24 cellular contexts compared by ENCODE assay signal in genomic region chr2:193561054-193561453, GRCh38.
DNase-seq lines count a peak whose midpoint lies in the region; ATAC-seq, FAIRE-seq and TF ChIP-seq lines count a peak whose summit lies in the region.
"Had no signal": no experiment of that assay in that cellular context is flagged by ENCODE, and none has a peak within 500 bp of the region (broad histone marks: within the 10 kb centered on the region; RNA-seq: fewer than 3 reads in every experiment).

No MANE protein-coding gene starts in this region.

- FAIRE-seq in astrocyte (lab: Jason Lieb, UNC): no peak
- FAIRE-seq: G401.6, small intestine had no signal

- H4K20me1 ChIP-seq in astrocyte (ENCODE audit: insufficient read depth, low read length): no peaks in the 10 kb centered on the region
- H4K20me1 ChIP-seq: BLaER1 had no signal

- H3K27ac ChIP-seq in ACC112 (ENCODE audit: low read depth, low read length) (no peak overlapping the region), astrocyte (ENCODE audit: low read depth, low read length) (peak overlapping the region; percentile 27)
- H3K27ac ChIP-seq: BLaER1, SJSA1 had no signal

- H3K4me1 ChIP-seq in ACC112 (ENCODE audit: control insufficient read depth, insufficient read depth, low read length, unreplicated experiment): no peaks in the 10 kb centered on the region
- peaks cover 7% of the 10 kb centered on the region for H3K4me1 ChIP-seq in astrocyte (ENCODE audit: insufficient read depth, low read length)
- H3K4me1 ChIP-seq: BLaER1, SJSA1 had no signal

- H3K4me1 Mint-ChIP-seq in astrocyte (ENCODE audit: low read depth, unreplicated experiment): peaks cover 7% of the 10 kb centered on the region
- H3K4me1 Mint-ChIP-seq: activated B cell treated with CpG ODN at 0.5 μM for 24 hours, GM23338 had no signal

- peak overlapping the region; percentile 17 for H3K4me2 ChIP-seq in astrocyte (ENCODE audit: low read length)
- H3K4me2 ChIP-seq: BLaER1, GM23338 had no signal

- H3K4me3 ChIP-seq in ACC112 (ENCODE audit: low read depth, low read length) (no peak overlapping the region), astrocyte (ENCODE audit: insufficient read depth, low read depth, low read length) (no peak overlapping the region)
- H3K4me3 ChIP-seq: BLaER1, GM23338, SJSA1 had no signal

- H2AFZ ChIP-seq in ACC112 (ENCODE audit: low read length, unreplicated experiment) (peak overlapping the region; percentile 22), astrocyte (ENCODE audit: low read depth, low read length) (no peak overlapping the region)
- H2AFZ ChIP-seq: GM23338 had no signal

- H3K27me3 ChIP-seq in ACC112 (ENCODE audit: insufficient read depth, low read length): no peaks in the 10 kb centered on the region
- H3K27me3 ChIP-seq in astrocyte (ENCODE audit: insufficient read depth, low read length): no peaks in the 10 kb centered on the region
- H3K27me3 ChIP-seq: BLaER1, SJSA1 had no signal

- no peaks in the 10 kb centered on the region for H3K9me3 Mint-ChIP-seq in astrocyte (ENCODE audit: unreplicated experiment)
- H3K9me3 Mint-ChIP-seq: activated B cell treated with CpG ODN at 0.5 μM for 24 hours; activated CD8-positive, alpha-beta T cell treated with anti-CD3 and anti-CD28 coated beads for 36 hours; GM23338 had no signal

- no peaks in the 10 kb centered on the region for H3K36me3 Mint-ChIP-seq in astrocyte (ENCODE audit: low read depth, unreplicated experiment)

- peak overlapping the region; percentile 23 for H3K9ac ChIP-seq in astrocyte (ENCODE audit: low read length)
- H3K9ac ChIP-seq: BLaER1 had no signal

- no peaks in the 10 kb centered on the region for H3K27me3 Mint-ChIP-seq in astrocyte (ENCODE audit: low read depth, unreplicated experiment)
- H3K27me3 Mint-ChIP-seq: activated B cell treated with CpG ODN at 0.5 μM for 24 hours; activated CD8-positive, alpha-beta T cell treated with anti-CD3 and anti-CD28 coated beads for 36 hours had no signal

- no peak overlapping the region for H3K27ac Mint-ChIP-seq in astrocyte (ENCODE audit: unreplicated experiment)
- H3K27ac Mint-ChIP-seq: activated B cell treated with CpG ODN at 0.5 μM for 24 hours; activated CD8-positive, alpha-beta T cell treated with anti-CD3 and anti-CD28 coated beads for 36 hours; GM23338 had no signal

- H3K36me3 ChIP-seq in ACC112 (ENCODE audit: insufficient read depth, low read length) (no peaks in the 10 kb centered on the region), astrocyte (ENCODE audit: insufficient read depth, low read length) (no peaks in the 10 kb centered on the region)
- H3K36me3 ChIP-seq: BLaER1, SJSA1 had no signal

- TF ChIP-seq CTCF in astrocyte (IDR thresholded peaks at IDR 0.05; ENCODE audit: insufficient read depth, low read depth, low read length): no peak

- H3K79me2 ChIP-seq in ACC112 (ENCODE audit: control insufficient read depth, insufficient read depth, low read length, unreplicated experiment) (no peaks in the 10 kb centered on the region), astrocyte (ENCODE audit: insufficient read depth, low read length) (no peaks in the 10 kb centered on the region)

- H3K4me3 Mint-ChIP-seq in astrocyte (ENCODE audit: unreplicated experiment): no peak overlapping the region
- H3K4me3 Mint-ChIP-seq: activated B cell treated with CpG ODN at 0.5 μM for 24 hours; activated CD8-positive, alpha-beta T cell treated with anti-CD3 and anti-CD28 coated beads for 36 hours; GM23338 had no signal

- ATAC-seq in GM19397 (IDR thresholded peaks at IDR 0.05; ENCODE audit: unreplicated experiment) (peak; percentile 47), HG03039 (IDR thresholded peaks at IDR 0.05; ENCODE audit: unreplicated experiment) (peak; percentile 68)
- ATAC-seq: activated CD8-positive, alpha-beta T cell treated with anti-CD3 and anti-CD28 coated beads for 36 hours; GM23338 had no signal

- DNase-seq in astrocyte (ENCODE audit: low read depth): peak; percentile 74
- no peak for DNase-seq in pons (ENCODE audit: low spot score)
- no peak for DNase-seq in NCI-H2227 treated with DMSO at 0.1 percent for 48 hours (lab: John Stamatoyannopoulos, UW)
- DNase-seq in D341Med (ENCODE audit: low spot score): no peak
- no peak for DNase-seq in DMS79 (lab: John Stamatoyannopoulos, UW)
- DNase-seq: 8988T; activated B cell treated with CpG ODN at 0.5 μM for 24 hours; activated CD8-positive, alpha-beta T cell treated with anti-CD3 and anti-CD28 coated beads for 36 hours; activated naive CD4-positive, alpha-beta T cell treated with Interleukin-2 at 50 U/mL for 16 hours; activated T-cell treated with anti-CD3 and anti-CD28 coated beads, Interleukin-2, amount 50 U/mL, for 1 hour; aorta; effector memory CD4-positive, alpha-beta T cell; head of caudate nucleus; NCI-H1417 treated with DMSO at 0.1 percent for 48 hours; NCI-H82; small intestine; stimulated activated CD4-positive, alpha-beta T cell treated with anti-CD3 and anti-CD28 coated beads, Interleukin-2, amount 100 ng/mL, for 48 hours had no signal

- no peaks in the 10 kb centered on the region for H3K9me3 ChIP-seq in astrocyte (ENCODE audit: insufficient read depth, low read depth, low read length)
- H3K9me3 ChIP-seq: BLaER1 had no signal
